Comparison of ENCODE assay signal across 22 cellular contexts in the genomic region with DNA sequence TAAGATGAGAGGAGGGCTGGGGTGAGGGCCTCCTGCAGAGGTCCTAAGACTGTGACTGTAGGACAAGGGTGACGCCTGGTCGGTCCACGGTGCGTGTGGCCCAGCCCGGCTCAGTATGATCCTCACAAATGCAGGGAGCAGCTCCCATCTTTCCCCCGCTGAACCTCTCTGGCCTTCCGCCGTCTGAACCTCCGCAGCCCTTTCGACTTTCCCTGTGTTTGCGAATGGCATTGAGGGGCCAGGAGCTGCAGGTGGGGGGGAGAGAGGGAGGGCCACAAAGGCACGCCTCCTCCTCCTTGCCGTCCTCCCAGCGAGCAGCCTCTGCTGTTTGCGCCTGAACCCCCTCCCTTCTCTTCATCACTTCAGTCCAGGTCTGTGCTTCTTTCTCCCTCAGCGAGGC.
"Had no signal": no experiment of that assay in that cellular context is flagged by ENCODE, and none has a peak within 500 bp of the region (broad histone marks: within the 10 kb centered on the region; RNA-seq: fewer than 3 reads in every experiment).

No MANE protein-coding gene starts in this region.

- H3K9me3 ChIP-seq: mucosa of descending colon, psoas muscle, right lobe of liver, testis, transverse colon had no signal

- H3K4me1 ChIP-seq: right lobe of liver had no signal

- DNase-seq: cortex of kidney; effector CD8-positive, alpha-beta T cell; foreskin melanocyte; head of caudate nucleus; mammary epithelial cell; occipital lobe; retina; right lobe of liver; stimulated activated CD4-positive, alpha-beta T cell treated with anti-CD3 and anti-CD28 coated beads, Interleukin-15, amount 100 ng/mL, for 24 hours; stimulated activated CD4-positive, alpha-beta T cell treated with anti-CD3 and anti-CD28 coated beads, Interleukin-1b, Interleukin-23, amount 100 ng/mL, for 48 hours; stimulated activated CD4-positive, alpha-beta T cell treated with anti-CD3 and anti-CD28 coated beads, Interleukin-4, amount 100 ng/mL, for 24 hours; testis; transverse colon had no signal

- H3K36me3 ChIP-seq: right lobe of liver, transverse colon had no signal

- H3K4me2 ChIP-seq: hepatocyte had no signal

- H3K9me3 Mint-ChIP-seq: naive thymus-derived CD8-positive, alpha-beta T cell; stimulated activated memory B cell treated with anti-CD40 and anti-IgM and Interleukin-4, amounts not matched to agents 10 μg/mL and 1 μg/mL and 100 μg/mL, for 72 hours; stimulated activated naive CD8-positive, alpha-beta T cell treated with anti-CD3 and anti-CD28 coated beads, Interleukin-15, Interleukin-2, amounts not matched to agents 100 ng/mL and 50 ng/mL, for 24 hours had no signal

- H3K27ac ChIP-seq: dorsolateral prefrontal cortex, hepatocyte, parathyroid adenoma, psoas muscle, right lobe of liver, testis, transverse colon had no signal

- H3K27me3 ChIP-seq: dorsolateral prefrontal cortex, hepatocyte, right lobe of liver, testis, transverse colon had no signal

- H3K79me2 ChIP-seq: hepatocyte, parathyroid adenoma had no signal

- H3K4me3 ChIP-seq: dorsolateral prefrontal cortex, hepatocyte, mucosa of descending colon, psoas muscle, right lobe of liver, testis, transverse colon had no signal

- H2AFZ ChIP-seq: hepatocyte, parathyroid adenoma had no signal

- ATAC-seq: left lobe of liver; mucosa of descending colon; naive thymus-derived CD8-positive, alpha-beta T cell; psoas muscle; right lobe of liver; stimulated activated memory B cell treated with anti-CD40 and anti-IgM and Interleukin-4, amounts not matched to agents 10 μg/mL and 1 μg/mL and 100 μg/mL, for 72 hours had no signal

- H3K4me3 Mint-ChIP-seq: naive thymus-derived CD8-positive, alpha-beta T cell; stimulated activated memory B cell treated with anti-CD40 and anti-IgM and Interleukin-4, amounts not matched to agents 10 μg/mL and 1 μg/mL and 100 μg/mL, for 72 hours; stimulated activated naive CD8-positive, alpha-beta T cell treated with anti-CD3 and anti-CD28 coated beads, Interleukin-15, Interleukin-2, amounts not matched to agents 100 ng/mL and 50 ng/mL, for 24 hours had no signal

- H3K9ac ChIP-seq: parathyroid adenoma had no signal

- H3K27ac Mint-ChIP-seq: stimulated activated memory B cell treated with anti-CD40 and anti-IgM and Interleukin-4, amounts not matched to agents 10 μg/mL and 1 μg/mL and 100 μg/mL, for 72 hours; stimulated activated naive CD8-positive, alpha-beta T cell treated with anti-CD3 and anti-CD28 coated beads, Interleukin-15, Interleukin-2, amounts not matched to agents 100 ng/mL and 50 ng/mL, for 24 hours had no signal

- H3K36me3 Mint-ChIP-seq: naive thymus-derived CD8-positive, alpha-beta T cell; stimulated activated memory B cell treated with anti-CD40 and anti-IgM and Interleukin-4, amounts not matched to agents 10 μg/mL and 1 μg/mL and 100 μg/mL, for 72 hours had no signal
